Comparison of ENCODE assay signal across 16 cellular contexts in the genomic region with DNA sequence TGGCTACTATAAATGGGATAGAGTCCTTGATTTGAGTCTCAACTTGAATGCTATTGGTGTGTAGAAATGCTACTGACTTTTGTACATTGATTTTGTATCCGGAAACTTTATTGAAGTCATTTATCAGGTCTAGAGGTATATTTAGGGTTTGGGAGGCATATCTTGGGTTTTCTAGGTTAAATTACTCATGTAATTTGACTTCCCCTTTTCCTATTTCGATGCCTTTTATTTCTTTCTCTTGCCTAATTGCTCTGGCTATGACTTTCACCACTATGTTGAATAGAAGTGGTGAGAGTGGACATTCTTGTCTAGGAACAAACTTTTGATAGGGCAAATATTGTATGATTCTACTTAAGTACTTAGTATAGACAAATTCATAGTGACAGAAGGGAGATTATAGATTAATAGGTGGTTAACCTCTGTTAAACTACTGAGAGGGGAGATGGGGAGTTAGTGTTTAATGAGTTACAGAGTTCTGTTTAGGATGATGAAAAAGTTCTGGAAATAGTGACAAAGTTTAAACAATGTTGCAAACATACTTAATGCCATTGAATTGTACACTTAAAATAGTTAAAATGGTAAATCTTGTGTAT. TPM values are rescaled to one million over a fixed set of nuclear protein-coding genes. Genes with fewer than 3 reads are reported as not detected.
A peak's percentile ranks its signal among the peaks of the same experiment; 100 is the strongest.
DNase-seq lines count a peak whose midpoint lies in the region; ATAC-seq and TF ChIP-seq lines count a peak whose summit lies in the region.
"Had no signal": no experiment of that assay in that cellular context is flagged by ENCODE, and none has a peak within 500 bp of the region (broad histone marks: within the 10 kb centered on the region; RNA-seq: fewer than 3 reads in every experiment).

No MANE protein-coding gene starts in this region.

- H4K20me1 ChIP-seq in hepatocyte (ENCODE audit: insufficient read depth, poor library complexity, severe bottlenecking): no peaks in the 10 kb centered on the region

- no peaks in the 10 kb centered on the region for H3K9me2 ChIP-seq in hepatocyte (replicated peaks; ENCODE audit: insufficient read depth)
- H3K9me2 ChIP-seq: SK-N-SH had no signal

- H3K9me3 ChIP-seq in hepatocyte (ENCODE audit: low read depth) (no peaks in the 10 kb centered on the region), lower lobe of right lung (no peaks in the 10 kb centered on the region)
- H3K9me3 ChIP-seq: ascending aorta, transverse colon had no signal

- DNase-seq in OCI-M1 (lab: John Stamatoyannopoulos, UW): peak; percentile 16
- DNase-seq in RPMI8226: no peak
- no peak for DNase-seq in hepatocyte (ENCODE audit: low spot score)
- no peak for DNase-seq in lower lobe of right lung
- no peak for DNase-seq in activated gamma-delta T cell treated with Interleukin-2 at 50 U/mL for 16 hours
- DNase-seq: activated CD8-positive, alpha-beta T cell treated with anti-CD3 and anti-CD28 coated beads, Interleukin-2, amount 10 ng/mL, durations not matched to agents 7 days and 5 days; naive B cell; SK-N-SH; stimulated activated CD4-positive, alpha-beta T cell treated with anti-CD3 and anti-CD28 coated beads, Interleukin-1b, Interleukin-23, amount 100 ng/mL, for 48 hours; stimulated activated CD8-positive, alpha-beta memory T cell treated with anti-CD3 and anti-CD28 coated beads, Interleukin-4, amount 100 ng/mL, for 48 hours; transverse colon had no signal

- peak; percentile 90 for ATAC-seq in GM18508 (IDR thresholded peaks at IDR 0.05; ENCODE audit: insufficient read depth, unreplicated experiment)
- peak; percentile 80 for ATAC-seq in GM19467 (IDR thresholded peaks at IDR 0.05; ENCODE audit: unreplicated experiment)
- peak; percentile 90 for ATAC-seq in HG03097 (IDR thresholded peaks at IDR 0.05; ENCODE audit: low FRiP score, unreplicated experiment)
- ATAC-seq in lower lobe of right lung: no peak
- ATAC-seq: activated CD8-positive, alpha-beta T cell treated with anti-CD3 and anti-CD28 coated beads, Interleukin-2, amount 10 ng/mL, durations not matched to agents 7 days and 5 days had no signal

- H3K27ac ChIP-seq in hepatocyte (no peak overlapping the region), lower lobe of right lung (no peak overlapping the region)
- H3K27ac ChIP-seq: ascending aorta, transverse colon had no signal

- H3K79me2 ChIP-seq in hepatocyte: no peaks in the 10 kb centered on the region

- H3K27me3 ChIP-seq in hepatocyte: no peaks in the 10 kb centered on the region
- no peaks in the 10 kb centered on the region for H3K27me3 ChIP-seq in lower lobe of right lung (ENCODE audit: low read depth)
- H3K27me3 ChIP-seq: ascending aorta, transverse colon had no signal

- H3K4me3 ChIP-seq in hepatocyte: no peak overlapping the region
- no peak overlapping the region for H3K4me3 ChIP-seq in lower lobe of right lung
- H3K4me3 ChIP-seq: ascending aorta, transverse colon had no signal

- no peak overlapping the region for H2AFZ ChIP-seq in hepatocyte

- no peak overlapping the region for H3K4me2 ChIP-seq in hepatocyte
- H3K4me2 ChIP-seq: SK-N-SH had no signal

- intact Hi-C loops in lower lobe of right lung (cut with DNase I): no loop called here

- no peaks in the 10 kb centered on the region for H3K4me1 ChIP-seq in hepatocyte (ENCODE audit: insufficient read depth)
- no peaks in the 10 kb centered on the region for H3K4me1 ChIP-seq in lower lobe of right lung
- H3K4me1 ChIP-seq: ascending aorta, transverse colon had no signal

- WGBS in hepatocyte (ENCODE audit: low lambda C conversion rate, missing lambda C conversion rate): 83% methylated on average over 2 of the region's 2 CpGs

- TF ChIP-seq CTCF in hepatocyte (IDR thresholded peaks at IDR 0.05; ENCODE audit: poor library complexity): no peak
- no peak for TF ChIP-seq CTCF in lower lobe of right lung (IDR thresholded peaks at IDR 0.05)

- no peaks in the 10 kb centered on the region for H3K36me3 ChIP-seq in hepatocyte (replicated peaks; ENCODE audit: insufficient read depth, low read depth)
- H3K36me3 ChIP-seq in lower lobe of right lung: no peaks in the 10 kb centered on the region
- H3K36me3 ChIP-seq: ascending aorta, transverse colon had no signal

RNA-seq across cellular contexts. Expression of a gene that starts 22.8 kb away (rescaled TPM):
- total RNA-seq in hepatocyte: 2.7 and 3.5 TPM in 2 replicates
- 1.7 and 2.2 TPM in 2 replicates for polyA plus RNA-seq in hepatocyte
- 3.0 TPM for total RNA-seq in lower lobe of right lung

RNA-seq across cellular contexts. Expression of a gene that starts 29.1 kb away (rescaled TPM):
- not detected in 2 replicates for total RNA-seq in hepatocyte
- not detected in 2 replicates for polyA plus RNA-seq in hepatocyte
- total RNA-seq in lower lobe of right lung: not detected
- total RNA-seq: activated CD8-positive, alpha-beta T cell treated with anti-CD3 and anti-CD28 coated beads, Interleukin-2, amount 10 ng/mL, durations not matched to agents 7 days and 5 days; ascending aorta; transverse colon had no signal
- polyA plus RNA-seq: esophagus, SK-N-SH had no signal

Comparison
In these comparisons a context has a peak if more than half of its experiments do, and no peak if none do; other contexts are left out.
1. ATAC-seq: peak in GM18508 (single experiment), GM19467 (single experiment) and HG03097 (single experiment); none in lower lobe of right lung (0 of 2).